Comparison of ENCODE assay signal across 12 cellular contexts in the genomic region with DNA sequence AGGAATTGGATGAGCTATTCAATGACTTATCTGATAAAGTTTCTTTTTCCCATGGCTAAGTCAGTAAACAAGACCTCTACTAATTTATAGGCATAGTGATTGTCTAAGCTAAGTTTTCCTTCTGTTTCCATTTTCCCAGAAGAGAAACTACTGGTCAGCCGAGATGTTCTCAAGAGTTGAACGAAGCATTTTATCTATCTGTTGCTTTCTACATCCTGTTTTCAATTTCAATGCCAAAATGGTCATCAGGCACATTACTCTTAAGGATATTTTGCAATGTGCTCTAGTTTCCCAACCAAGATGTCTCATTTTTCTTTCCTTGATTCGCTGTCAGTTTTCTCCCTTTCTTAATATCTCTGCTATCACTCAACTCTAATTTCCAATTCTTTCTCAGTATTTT.
DNase-seq lines count a peak whose midpoint lies in the region; ATAC-seq, FAIRE-seq and TF ChIP-seq lines count a peak whose summit lies in the region.
"Had no signal": no experiment of that assay in that cellular context is flagged by ENCODE, and none has a peak within 500 bp of the region (broad histone marks: within the 10 kb centered on the region; RNA-seq: fewer than 3 reads in every experiment).

No MANE protein-coding gene starts in this region.

- TF ChIP-seq EP300 in HepG2 (IDR thresholded peaks at IDR 0.05; ENCODE audit: low read depth in 2 of 2, low read length in 2 of 2) (no peak), HepG2 (CRISPR knock-in tag; IDR thresholded peaks at IDR 0.05; ENCODE audit: borderline replicate concordance) (no peak)

- H3K36me3 ChIP-seq in right lobe of liver (no peaks in the 10 kb centered on the region), HepG2 (replicated peaks in 1 of 2; ENCODE audit: control insufficient read depth in 1 of 2, insufficient read depth in 2 of 2, low read length in 2 of 2) (no peaks in the 10 kb centered on the region), mesenchymal stem cell (ENCODE audit: control insufficient read depth in 1 of 2, insufficient read depth in 2 of 2, low read depth in 1 of 2, low read length in 2 of 2) (no peaks in the 10 kb centered on the region)

- H3K4ac ChIP-seq in mesenchymal stem cell (ENCODE audit: low read depth in 1 of 2, low read length in 2 of 2), result no peak overlapping the region

- no peak overlapping the region for H3K18ac ChIP-seq in mesenchymal stem cell (ENCODE audit: low read depth in 1 of 2, low read length in 2 of 2)

- POLR2A ChIA-PET in HepG2 (lab: Yijun Ruan, JAX), result no interaction called here

- no peak overlapping the region for H3K14ac ChIP-seq in mesenchymal stem cell (ENCODE audit: low read length in 2 of 2)

- no peak overlapping the region for H3K23ac ChIP-seq in mesenchymal stem cell (ENCODE audit: low read length in 2 of 2)

- H3K4me3 ChIP-seq in right lobe of liver (no peak overlapping the region), HepG2 (replicated peaks in 1 of 3; ENCODE audit: insufficient read depth in 1 of 3, low read depth in 2 of 3, low read length in 3 of 3) (no peak overlapping the region), choroid plexus epithelial cell (ENCODE audit: low read depth, low read length) (no peak overlapping the region), mesenchymal stem cell (ENCODE audit: insufficient read depth in 1 of 2, low read depth in 1 of 2, low read length in 2 of 2) (peak overlapping the region in 1 of 2 experiments; percentile 63)

- no peaks in the 10 kb centered on the region for H3K27me3 ChIP-seq in right lobe of liver
- H3K27me3 ChIP-seq in HepG2 (ENCODE audit: control insufficient read depth in 1 of 2, insufficient read depth in 2 of 2, low read length in 2 of 2), result no peaks in the 10 kb centered on the region
- H3K27me3 ChIP-seq in mesenchymal stem cell (ENCODE audit: control insufficient read depth in 1 of 2, insufficient read depth in 1 of 2, low read length in 2 of 2), result no peaks in the 10 kb centered on the region

- H4K91ac ChIP-seq in mesenchymal stem cell (ENCODE audit: low read length), result no peak overlapping the region

- ATAC-seq in right lobe of liver (peak in 3 of 4 donors; percentile 22 to 58 (median 35)), HepG2 (no peak), GM21360 (IDR thresholded peaks at IDR 0.05; ENCODE audit: unreplicated experiment) (no peak)

- H2BK12ac ChIP-seq in mesenchymal stem cell (ENCODE audit: low read length in 2 of 2), result no peak overlapping the region

- no peaks in the 10 kb centered on the region for H3K4me1 ChIP-seq in right lobe of liver
- H3K4me1 ChIP-seq in HepG2 (ENCODE audit: insufficient read depth, low read length), result no peaks in the 10 kb centered on the region
- no peaks in the 10 kb centered on the region for H3K4me1 ChIP-seq in mesenchymal stem cell (ENCODE audit: control insufficient read depth, insufficient read depth, low read depth, low read length)

- no peak for TF ChIP-seq RAD21 in HepG2 (CRISPR knock-in tag; IDR thresholded peaks at IDR 0.05)

- WGBS in right lobe of liver (ENCODE audit: insufficient coverage, low coverage, low lambda C conversion rate, missing lambda C conversion rate), result 40% methylated on average over 3 of the region's 3 CpGs
- WGBS in HepG2 (ENCODE audit: low lambda C conversion rate), result under 1% methylated on average over 3 of the region's 3 CpGs
- WGBS in mesenchymal stem cell, result 12% methylated on average over 2 of the region's 3 CpGs

- no peaks in the 10 kb centered on the region for H3K79me1 ChIP-seq in mesenchymal stem cell (replicated peaks; ENCODE audit: low read length, poor library complexity, severe bottlenecking)

- H3K79me2 ChIP-seq in HepG2 (ENCODE audit: insufficient read depth, low read length), result no peaks in the 10 kb centered on the region

- no peak overlapping the region for H4K8ac ChIP-seq in mesenchymal stem cell (ENCODE audit: low read length)

- no peak overlapping the region for H3K4me2 ChIP-seq in HepG2 (ENCODE audit: low read depth, low read length)
- no peak overlapping the region for H3K4me2 ChIP-seq in mesenchymal stem cell (ENCODE audit: low read length, poor library complexity, severe bottlenecking)

- no peaks in the 10 kb centered on the region for H3K9me3 ChIP-seq in right lobe of liver
- H3K9me3 ChIP-seq in HepG2 (ENCODE audit: low read length), result no peaks in the 10 kb centered on the region
- peaks cover 3% of the 10 kb centered on the region for H3K9me3 ChIP-seq in mesenchymal stem cell (ENCODE audit: control insufficient read depth, low read length)

- no peak overlapping the region for H2BK15ac ChIP-seq in mesenchymal stem cell (ENCODE audit: low read depth, poor library complexity, severe bottlenecking)

- H2BK120ac ChIP-seq in mesenchymal stem cell (ENCODE audit: low read depth, low read length), result no peak overlapping the region

- no peak overlapping the region for H2AK5ac ChIP-seq in mesenchymal stem cell (ENCODE audit: low read length, severe bottlenecking)

- H4K20me1 ChIP-seq in HepG2 (ENCODE audit: insufficient read depth, low read length), result no peaks in the 10 kb centered on the region

- no peak for DNase-seq in right lobe of liver
- no peak for DNase-seq in HepG2 (ENCODE audit: low spot score)
- peak; percentile 89 for DNase-seq in choroid plexus epithelial cell (ENCODE audit: low read depth)
- DNase-seq in mesenchymal stem cell, result peak; percentile 90
- no peak for DNase-seq in Ammon's horn (ENCODE audit: low spot score)
- no peak for DNase-seq in activated naive CD4-positive, alpha-beta T cell (lab: John Stamatoyannopoulos, UW)
- DNase-seq in stimulated activated CD8-positive, alpha-beta memory T cell treated with anti-CD3 and anti-CD28 coated beads, Interleukin-4, amount 100 ng/mL, for 48 hours, result no peak
- DNase-seq: ACHN, activated T-cell treated with anti-CD3 and anti-CD28 coated beads for 4 hours, DMS53, NCI-H2227 treated with DMSO at 0.1 percent for 48 hours had no signal

- FAIRE-seq in HepG2 (lab: Jason Lieb, UNC), result no peak

- no peak overlapping the region for H3K9ac ChIP-seq in HepG2 (ENCODE audit: insufficient read depth, low read depth, low read length)
- peak overlapping the region; percentile 60 for H3K9ac ChIP-seq in mesenchymal stem cell (ENCODE audit: low read length)

- TF ChIP-seq POLR2A in right lobe of liver (IDR thresholded peaks at IDR 0.05), result no peak
- no peak for TF ChIP-seq POLR2A in HepG2 (IDR thresholded peaks at IDR 0.05; ENCODE audit: insufficient read depth in 1 of 2, low read depth in 2 of 2, low read length in 2 of 2)

- no peak overlapping the region for H2BK5ac ChIP-seq in mesenchymal stem cell (ENCODE audit: low read depth, low read length, poor library complexity, severe bottlenecking)

- H3K27ac ChIP-seq in right lobe of liver, result no peak overlapping the region
- no peak overlapping the region for H3K27ac ChIP-seq in HepG2 (ENCODE audit: extremely low read length, insufficient read depth, low read length)
- no peak overlapping the region for H3K27ac ChIP-seq in mesenchymal stem cell (ENCODE audit: low read length, poor library complexity, severe bottlenecking)

- intact Hi-C loops in right lobe of liver (cut with DNase I) (no loop called here), HepG2 (cut with micrococcal nuclease; ENCODE audit: unreplicated experiment) (no loop called here)

- BruUV-seq in HepG2 (replicated peaks; lab: Mats Ljungman, UMichigan), result no TSS peak

- H2AFZ ChIP-seq in HepG2 (ENCODE audit: low read length) (no peak overlapping the region), mesenchymal stem cell (ENCODE audit: low read depth, low read length) (no peak overlapping the region)

- CTCF ChIA-PET in HepG2 (lab: Yijun Ruan, JAX; ENCODE audit: low intra/inter-chr PET ratio, low total read pairs), result no interaction called here

- in situ Hi-C loops in HepG2 (cut with HindIII; ENCODE audit: extremely low pct_ligation_motif_present, low pct_unique_long_range_greater_than_20kb), result no loop called here

- TF ChIP-seq CTCF in right lobe of liver (IDR thresholded peaks at IDR 0.05), result no peak
- TF ChIP-seq CTCF in HepG2 (CRISPR knock-in tag; IDR thresholded peaks at IDR 0.05), result no peak
- no peak for TF ChIP-seq CTCF in choroid plexus epithelial cell (conservative IDR thresholded peaks at IDR 0.05; ENCODE audit: low read depth, low read length)

TF ChIP-seq in HepG2, 621 proteins besides CTCF, POLR2A, EP300 and RAD21 (continues in another document):
- TF ChIP-seq ZNF792 (CRISPR knock-in tag; IDR thresholded peaks at IDR 0.05) (no peak), SOX13 (IDR thresholded peaks at IDR 0.05) (no peak), SOX13 (CRISPR knock-in tag; conservative IDR thresholded peaks at IDR 0.05 in 1 of 2, IDR thresholded peaks at IDR 0.05 in 1 of 2) (no peak), MIER3 (CRISPR knock-in tag; IDR thresholded peaks at IDR 0.05; ENCODE audit: borderline replicate concordance) (no peak), CHCHD3 (CRISPR knock-in tag; IDR thresholded peaks at IDR 0.05) (no peak), ZNF749 (CRISPR knock-in tag; IDR thresholded peaks at IDR 0.05; ENCODE audit: borderline replicate concordance) (no peak)
- TF ChIP-seq, protein P1, sequence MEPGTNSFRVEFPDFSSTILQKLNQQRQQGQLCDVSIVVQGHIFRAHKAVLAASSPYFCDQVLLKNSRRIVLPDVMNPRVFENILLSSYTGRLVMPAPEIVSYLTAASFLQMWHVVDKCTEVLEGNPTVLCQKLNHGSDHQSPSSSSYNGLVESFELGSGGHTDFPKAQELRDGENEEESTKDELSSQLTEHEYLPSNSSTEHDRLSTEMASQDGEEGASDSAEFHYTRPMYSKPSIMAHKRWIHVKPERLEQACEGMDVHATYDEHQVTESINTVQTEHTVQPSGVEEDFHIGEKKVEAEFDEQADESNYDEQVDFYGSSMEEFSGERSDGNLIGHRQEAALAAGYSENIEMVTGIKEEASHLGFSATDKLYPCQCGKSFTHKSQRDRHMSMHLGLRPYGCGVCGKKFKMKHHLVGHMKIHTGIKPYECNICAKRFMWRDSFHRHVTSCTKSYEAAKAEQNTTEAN (CRISPR knock-in tag; conservative IDR thresholded peaks at IDR 0.05), result no peak

Comparison
In these comparisons a context has a peak if more than half of its experiments do, and no peak if none do; other contexts are left out.
1. ATAC-seq: peak in right lobe of liver (3 of 4); none in HepG2 (single experiment) and GM21360 (single experiment).
2. DNase-seq: peak in choroid plexus epithelial cell (single experiment) and mesenchymal stem cell (single experiment); none in right lobe of liver (0 of 3), HepG2 (single experiment), Ammon's horn (single experiment), activated naive CD4-positive, alpha-beta T cell (0 of 4) and stimulated activated CD8-positive, alpha-beta memory T cell treated with anti-CD3 and anti-CD28 coated beads, Interleukin-4, amount 100 ng/mL, for 48 hours (single experiment).